Comparison of ENCODE assay signal across 11 cellular contexts in genomic region chr2:138395565-138396306, GRCh38.
DNase-seq lines count a peak whose midpoint lies in the region; ATAC-seq and TF ChIP-seq lines count a peak whose summit lies in the region.
"Had no signal": no experiment of that assay in that cellular context is flagged by ENCODE, and none has a peak within 500 bp of the region (broad histone marks: within the 10 kb centered on the region; RNA-seq: fewer than 3 reads in every experiment).

No MANE protein-coding gene starts in this region.

- peaks cover 8% of the 10 kb centered on the region for H3K9me3 Mint-ChIP-seq in chondrocyte (ENCODE audit: low read depth)
- peaks cover 35% of the 10 kb centered on the region for H3K9me3 Mint-ChIP-seq in natural killer cell treated with Interleukin-12 subunit alpha and Interleukin-12 subunit beta and Interleukin-15 and Interleukin-18, amount 100 ng/mL, for 72 hours

- H3K27ac Mint-ChIP-seq in chondrocyte (ENCODE audit: unreplicated experiment), result peak overlapping the region; percentile 32
- no peak overlapping the region for H3K27ac Mint-ChIP-seq in natural killer cell treated with Interleukin-12 subunit alpha and Interleukin-12 subunit beta and Interleukin-15 and Interleukin-18, amount 100 ng/mL, for 72 hours
- H3K27ac Mint-ChIP-seq: nephron had no signal

- ATAC-seq in natural killer cell treated with Interleukin-12 subunit alpha and Interleukin-12 subunit beta and Interleukin-15 and Interleukin-18, amount 100 ng/mL, for 72 hours, result no peak
- ATAC-seq in HG03139 (IDR thresholded peaks at IDR 0.05; ENCODE audit: unreplicated experiment), result no peak
- ATAC-seq in HG02588 (IDR thresholded peaks at IDR 0.05; ENCODE audit: unreplicated experiment), result no peak

- peaks cover 8% of the 10 kb centered on the region for H3K4me1 Mint-ChIP-seq in chondrocyte (ENCODE audit: low read depth)
- H3K4me1 Mint-ChIP-seq in natural killer cell treated with Interleukin-12 subunit alpha and Interleukin-12 subunit beta and Interleukin-15 and Interleukin-18, amount 100 ng/mL, for 72 hours (ENCODE audit: low read depth in 2 of 2), result no peaks in the 10 kb centered on the region

- TF ChIP-seq CTCF in chondrocyte (IDR thresholded peaks at IDR 0.05), result no peak

- DNase-seq in EL (peak; percentile 71), M059J (ENCODE audit: low read depth) (peak; percentile 83), chondrocyte (ENCODE audit: low spot score) (no peak), non-pigmented ciliary epithelial cell (ENCODE audit: low read depth) (peak; percentile 3)
- no peak for DNase-seq in natural killer cell treated with Interleukin-12 subunit alpha and Interleukin-12 subunit beta and Interleukin-15 and Interleukin-18, amount 100 ng/mL, for 72 hours (ENCODE audit: low spot score)
- no peak for DNase-seq in stimulated activated CD8-positive, alpha-beta memory T cell treated with anti-CD3 and anti-CD28 coated beads, Interleukin-4, amount 100 ng/mL, for 48 hours
- DNase-seq: DMS79 treated with DMSO at 0.1 percent for 48 hours, NCI-H2171 had no signal

- no peaks in the 10 kb centered on the region for H3K27me3 Mint-ChIP-seq in chondrocyte (ENCODE audit: low read depth)
- H3K27me3 Mint-ChIP-seq in natural killer cell treated with Interleukin-12 subunit alpha and Interleukin-12 subunit beta and Interleukin-15 and Interleukin-18, amount 100 ng/mL, for 72 hours, result no peaks in the 10 kb centered on the region

- peaks cover 4% of the 10 kb centered on the region for H3K36me3 Mint-ChIP-seq in chondrocyte (ENCODE audit: low read depth)
- peaks cover 10% of the 10 kb centered on the region for H3K36me3 Mint-ChIP-seq in natural killer cell treated with Interleukin-12 subunit alpha and Interleukin-12 subunit beta and Interleukin-15 and Interleukin-18, amount 100 ng/mL, for 72 hours

- no peak overlapping the region for H3K4me3 Mint-ChIP-seq in chondrocyte (ENCODE audit: unreplicated experiment)
- H3K4me3 Mint-ChIP-seq in natural killer cell treated with Interleukin-12 subunit alpha and Interleukin-12 subunit beta and Interleukin-15 and Interleukin-18, amount 100 ng/mL, for 72 hours, result no peak overlapping the region
- H3K4me3 Mint-ChIP-seq: nephron had no signal

Comparison
In these comparisons a context has a peak if more than half of its experiments do, and no peak if none do; other contexts are left out.
1. DNase-seq: peak in EL (single experiment), M059J (single experiment) and non-pigmented ciliary epithelial cell (single experiment); none in chondrocyte (single experiment), natural killer cell treated with Interleukin-12 subunit alpha and Interleukin-12 subunit beta and Interleukin-15 and Interleukin-18, amount 100 ng/mL, for 72 hours (single experiment) and stimulated activated CD8-positive, alpha-beta memory T cell treated with anti-CD3 and anti-CD28 coated beads, Interleukin-4, amount 100 ng/mL, for 48 hours (single experiment).